27 cellular contexts compared by ENCODE assay signal in genomic region chr6:124866040-124866439, GRCh38.
"Had no signal": no experiment of that assay in that cellular context is flagged by ENCODE, and none has a peak within 500 bp of the region (broad histone marks: within the 10 kb centered on the region; RNA-seq: fewer than 3 reads in every experiment).

No MANE protein-coding gene starts in this region.

- ATAC-seq: activated CD4-positive, alpha-beta T cell treated with anti-CD3 and anti-CD28 coated beads for 36 hours; activated CD4-positive, CD25-positive, alpha-beta regulatory T cell treated with anti-CD3 and anti-CD28 coated beads, Interleukin-2, amount 50 U/mL, for 24 hours; activated naive CD4-positive, alpha-beta T cell treated with anti-CD3 and anti-CD28 coated beads, Interleukin-2, amount 50 U/mL, for 72 hours; activated T-cell treated with anti-CD3 and anti-CD28 coated beads, Interleukin-2, amount 50 U/mL, for 4 hours; body of pancreas; WTC11 had no signal

- DNase-seq: activated CD4-positive, alpha-beta memory T cell treated with anti-CD3 and anti-CD28 coated beads for 36 hours; activated CD4-positive, alpha-beta T cell treated with anti-CD3 and anti-CD28 coated beads for 36 hours; activated CD4-positive, alpha-beta T cell treated with anti-CD3 and anti-CD28 coated beads, Interleukin-2, amount 10 ng/mL, durations not matched to agents 7 days and 5 days; activated CD8-positive, alpha-beta memory T cell treated with anti-CD3 and anti-CD28 coated beads, Interleukin-2, amount 50 U/mL, for 4 hours; activated gamma-delta T cell treated with Interleukin-2 at 50 U/mL for 16 hours; activated naive CD4-positive, alpha-beta T cell treated with anti-CD3 and anti-CD28 coated beads for 36 hours; activated T-cell treated with anti-CD3 and anti-CD28 coated beads for 4 hours; activated T-cell treated with anti-CD3 and anti-CD28 coated beads, Interleukin-2, amount 50 U/mL, for 4 hours; adrenal gland; body of pancreas; MG63; NCI-H1048; NCI-H1105 treated with DMSO at 0.1 percent for 48 hours; NCI-H1436; NCI-H1694; NCI-H1930; NCI-H2081 treated with DMSO at 0.1 percent for 48 hours; NCI-H345; NCI-H524 treated with DMSO at 0.1 percent for 48 hours; NCI-H748 treated with DMSO at 0.1 percent for 48 hours; NK-92 treated with Interleukin-12 subunit alpha and Interleukin-12 subunit beta, amount 100 ng/mL, for 24 hours; PC-9; SHP77; SJCRH30 had no signal
